ENCODE assay signal across 24 cellular contexts in genomic region chr6:1144842-1145755, GRCh38.
A peak's percentile ranks its signal among the peaks of the same experiment; 100 is the strongest.
DNase-seq lines count a peak whose midpoint lies in the region; ATAC-seq, FAIRE-seq and TF ChIP-seq lines count a peak whose summit lies in the region.
"Had no signal": no experiment of that assay in that cellular context is flagged by ENCODE, and none has a peak within 500 bp of the region (broad histone marks: within the 10 kb centered on the region; RNA-seq: fewer than 3 reads in every experiment).

No MANE protein-coding gene starts in this region.

- H3K4me3 Mint-ChIP-seq in astrocyte (ENCODE audit: unreplicated experiment), result no peak overlapping the region
- H3K4me3 Mint-ChIP-seq: activated naive CD4-positive, alpha-beta T cell treated with anti-CD3 and anti-CD28 coated beads for 36 hours; CD8-positive, alpha-beta T cell; dendritic cell treated with granulocyte-macrophage colony-stimulating factor and Interleukin-4, amounts not matched to agents 40 ng/mL and 50 ng/mL, for 4 days; memory B cell; nephron; type B pancreatic cell had no signal

- H3K4me1 Mint-ChIP-seq in astrocyte (ENCODE audit: low read depth, unreplicated experiment), result no peaks in the 10 kb centered on the region
- H3K4me1 Mint-ChIP-seq: memory B cell had no signal

- H3K4me1 ChIP-seq in HepG2 (ENCODE audit: insufficient read depth, low read length) (peaks cover 9% of the 10 kb centered on the region), right lobe of liver (no peaks in the 10 kb centered on the region), astrocyte (ENCODE audit: insufficient read depth, low read length) (peaks cover 17% of the 10 kb centered on the region), A673 (ENCODE audit: insufficient read depth, low read length, poor library complexity, severe bottlenecking) (no peaks in the 10 kb centered on the region)
- H3K4me1 ChIP-seq: body of pancreas, psoas muscle had no signal

- CTCF ChIA-PET in HepG2 (lab: Yijun Ruan, JAX; ENCODE audit: low intra/inter-chr PET ratio, low total read pairs), result no interaction called here
- CTCF ChIA-PET in A673 (lab: Charles Lee), result no interaction called here

- H3K36me3 ChIP-seq in HepG2 (replicated peaks in 1 of 2; ENCODE audit: control insufficient read depth in 1 of 2, insufficient read depth in 2 of 2, low read length in 2 of 2) (no peaks in the 10 kb centered on the region), right lobe of liver (no peaks in the 10 kb centered on the region), astrocyte (ENCODE audit: insufficient read depth, low read length) (no peaks in the 10 kb centered on the region), A673 (ENCODE audit: insufficient read depth, low read length, poor library complexity, severe bottlenecking) (no peaks in the 10 kb centered on the region)

- H3K27ac ChIP-seq in HepG2 (ENCODE audit: extremely low read length, insufficient read depth, low read length) (no peak overlapping the region), right lobe of liver (no peak overlapping the region), astrocyte (ENCODE audit: low read depth, low read length) (peak overlapping the region; percentile 75), A673 (ENCODE audit: low read depth, low read length, poor library complexity, severe bottlenecking) (no peak overlapping the region)
- H3K27ac ChIP-seq: body of pancreas, hepatocyte, psoas muscle had no signal

- TF ChIP-seq POLR2A in HepG2 (IDR thresholded peaks at IDR 0.05; ENCODE audit: insufficient read depth in 1 of 2, low read depth in 2 of 2, low read length in 2 of 2) (no peak), right lobe of liver (IDR thresholded peaks at IDR 0.05) (no peak)

- no peak for ATAC-seq in HepG2
- no peak for ATAC-seq in right lobe of liver
- ATAC-seq in GM21515 (IDR thresholded peaks at IDR 0.05; ENCODE audit: unreplicated experiment), result no peak
- ATAC-seq: body of pancreas; CD8-positive, alpha-beta T cell; psoas muscle had no signal

- H3K79me2 ChIP-seq in HepG2 (ENCODE audit: insufficient read depth, low read length) (no peaks in the 10 kb centered on the region), astrocyte (ENCODE audit: insufficient read depth, low read length) (no peaks in the 10 kb centered on the region)
- H3K79me2 ChIP-seq: hepatocyte had no signal

- no peak overlapping the region for H3K4me2 ChIP-seq in HepG2 (ENCODE audit: low read depth, low read length)
- peak overlapping the region; percentile 36 for H3K4me2 ChIP-seq in astrocyte (ENCODE audit: low read length)
- H3K4me2 ChIP-seq: hepatocyte had no signal

- 69% methylated on average over 9 of the region's 9 CpGs for WGBS in HepG2 (ENCODE audit: low lambda C conversion rate)
- 51% methylated on average over 9 of the region's 9 CpGs for WGBS in right lobe of liver (ENCODE audit: insufficient coverage, low coverage, low lambda C conversion rate, missing lambda C conversion rate)

- no peak overlapping the region for H3K27ac Mint-ChIP-seq in astrocyte (ENCODE audit: unreplicated experiment)
- H3K27ac Mint-ChIP-seq: activated naive CD4-positive, alpha-beta T cell treated with anti-CD3 and anti-CD28 coated beads for 36 hours; CD8-positive, alpha-beta T cell; dendritic cell treated with granulocyte-macrophage colony-stimulating factor and Interleukin-4, amounts not matched to agents 40 ng/mL and 50 ng/mL, for 4 days; memory B cell; nephron; type B pancreatic cell had no signal

- BruUV-seq in HepG2 (replicated peaks; lab: Mats Ljungman, UMichigan), result no TSS peak
- BruUV-seq in A673 (replicated peaks; lab: Mats Ljungman, UMichigan), result no TSS peak

- H3K4me3 ChIP-seq in HepG2 (replicated peaks in 1 of 3; ENCODE audit: insufficient read depth in 1 of 3, low read depth in 2 of 3, low read length in 3 of 3), result no peak overlapping the region
- H3K4me3 ChIP-seq in right lobe of liver, result no peak overlapping the region
- H3K4me3 ChIP-seq in astrocyte (ENCODE audit: insufficient read depth, low read depth, low read length), result peak overlapping the region; percentile 2
- no peak overlapping the region for H3K4me3 ChIP-seq in foreskin fibroblast (ENCODE audit: low read depth in 1 of 2, low read length in 2 of 2)
- no peak overlapping the region for H3K4me3 ChIP-seq in A673 (ENCODE audit: low read depth, low read length, poor library complexity, severe bottlenecking)
- H3K4me3 ChIP-seq: body of pancreas, hepatocyte, psoas muscle had no signal

- H3K9ac ChIP-seq in HepG2 (ENCODE audit: insufficient read depth, low read depth, low read length) (no peak overlapping the region), astrocyte (ENCODE audit: low read length) (peak overlapping the region; percentile 46)

- POLR2A ChIA-PET in HepG2 (lab: Yijun Ruan, JAX), result no interaction called here
- POLR2A ChIA-PET in A673 (lab: Charles Lee; ENCODE audit: low non-redundant PET), result interaction anchor here (0.6 to 0.7 kb wide), 2 partner anchors 280 to 318 kb away, joined by 3 to 4 read pairs; no protein-coding TSS in a partner anchor

- no peak for TF ChIP-seq EP300 in HepG2 (IDR thresholded peaks at IDR 0.05; ENCODE audit: low read depth in 2 of 2, low read length in 2 of 2)
- TF ChIP-seq EP300 in HepG2 (CRISPR knock-in tag; IDR thresholded peaks at IDR 0.05; ENCODE audit: borderline replicate concordance), result no peak

- H4K20me1 ChIP-seq in HepG2 (ENCODE audit: insufficient read depth, low read length) (no peaks in the 10 kb centered on the region), astrocyte (ENCODE audit: insufficient read depth, low read length) (no peaks in the 10 kb centered on the region)

- H3K27me3 ChIP-seq in HepG2 (ENCODE audit: control insufficient read depth in 1 of 2, insufficient read depth in 2 of 2, low read length in 2 of 2) (no peaks in the 10 kb centered on the region), right lobe of liver (no peaks in the 10 kb centered on the region), astrocyte (ENCODE audit: insufficient read depth, low read length) (peaks cover 3% of the 10 kb centered on the region), A673 (replicated peaks; ENCODE audit: insufficient read depth, low read depth, low read length, poor library complexity) (peaks cover 14% of the 10 kb centered on the region)
- H3K27me3 ChIP-seq: body of pancreas, hepatocyte had no signal

- no peak for TF ChIP-seq RAD21 in HepG2 (CRISPR knock-in tag; IDR thresholded peaks at IDR 0.05)

- H3K9me3 Mint-ChIP-seq in astrocyte (ENCODE audit: unreplicated experiment), result peaks cover 1% of the 10 kb centered on the region
- H3K9me3 Mint-ChIP-seq: activated naive CD4-positive, alpha-beta T cell treated with anti-CD3 and anti-CD28 coated beads for 36 hours; CD8-positive, alpha-beta T cell; dendritic cell treated with granulocyte-macrophage colony-stimulating factor and Interleukin-4, amounts not matched to agents 40 ng/mL and 50 ng/mL, for 4 days; nephron; type B pancreatic cell had no signal

- H3K27me3 Mint-ChIP-seq in astrocyte (ENCODE audit: low read depth, unreplicated experiment), result peaks cover 27% of the 10 kb centered on the region

- intact Hi-C loops in HepG2 (cut with micrococcal nuclease; ENCODE audit: unreplicated experiment), result no loop called here
- intact Hi-C loops in right lobe of liver (cut with DNase I), result no loop called here
- intact Hi-C loops in A673 (cut with micrococcal nuclease; ENCODE audit: unreplicated experiment), result no loop called here

- H3K36me3 Mint-ChIP-seq in astrocyte (ENCODE audit: low read depth, unreplicated experiment), result no peaks in the 10 kb centered on the region
- H3K36me3 Mint-ChIP-seq: CD8-positive, alpha-beta T cell; type B pancreatic cell had no signal

- in situ Hi-C loops in HepG2 (cut with HindIII; ENCODE audit: extremely low pct_ligation_motif_present, low pct_unique_long_range_greater_than_20kb), result no loop called here

- TF ChIP-seq CTCF in HepG2 (CRISPR knock-in tag; IDR thresholded peaks at IDR 0.05), result no peak
- TF ChIP-seq CTCF in right lobe of liver (IDR thresholded peaks at IDR 0.05), result no peak
- TF ChIP-seq CTCF in astrocyte (IDR thresholded peaks at IDR 0.05; ENCODE audit: insufficient read depth, low read depth, low read length), result no peak
- no peak for TF ChIP-seq CTCF in foreskin fibroblast (IDR thresholded peaks at IDR 0.05; ENCODE audit: low read depth, low read length)
- TF ChIP-seq CTCF in A673 (conservative IDR thresholded peaks at IDR 0.05; ENCODE audit: low read depth, low read length), result no peak

- H3K9me3 ChIP-seq in HepG2 (ENCODE audit: low read length), result no peaks in the 10 kb centered on the region
- H3K9me3 ChIP-seq in right lobe of liver, result no peaks in the 10 kb centered on the region
- no peaks in the 10 kb centered on the region for H3K9me3 ChIP-seq in astrocyte (ENCODE audit: insufficient read depth, low read depth, low read length)
- H3K9me3 ChIP-seq in A673 (ENCODE audit: low read depth, low read length, poor library complexity, severe bottlenecking), result no peaks in the 10 kb centered on the region
- H3K9me3 ChIP-seq: body of pancreas, psoas muscle had no signal

- H2AFZ ChIP-seq in HepG2 (ENCODE audit: low read length) (no peak overlapping the region), astrocyte (ENCODE audit: low read depth, low read length) (no peak overlapping the region)
- H2AFZ ChIP-seq: hepatocyte had no signal

- DNase-seq in HepG2 (ENCODE audit: low spot score), result no peak
- DNase-seq in right lobe of liver, result no peak
- DNase-seq in astrocyte (ENCODE audit: low read depth), result peak; percentile 32
- peak; percentile 82 to 88 for DNase-seq in foreskin fibroblast
- DNase-seq in NCI-H1417 (lab: John Stamatoyannopoulos, UW), result no peak
- DNase-seq in A673 (ENCODE audit: low spot score), result no peak
- no peak for DNase-seq in NCI-H187 treated with DMSO at 0.1 percent for 48 hours (lab: John Stamatoyannopoulos, UW)
- DNase-seq: 8988T; activated naive CD4-positive, alpha-beta T cell treated with anti-CD3 and anti-CD28 coated beads for 36 hours; body of pancreas; CD8-positive, alpha-beta T cell; NCI-H1436; NCI-H2227 treated with DMSO at 0.1 percent for 48 hours; psoas muscle; stimulated activated naive CD4-positive, alpha-beta T cell treated with Interleukin-2 at 50 U/mL for 16 hours had no signal

- FAIRE-seq in HepG2 (lab: Jason Lieb, UNC), result peak; percentile 36
- FAIRE-seq in astrocyte (lab: Jason Lieb, UNC), result no peak
- FAIRE-seq: GM12891, keratinocyte, RCC 7860 had no signal

TF ChIP-seq in HepG2, 621 proteins besides CTCF, POLR2A, EP300 and RAD21 (continues in another document):
- TF ChIP-seq ZNF446 (CRISPR knock-in tag; IDR thresholded peaks at IDR 0.05) (no peak), CENPX (CRISPR knock-in tag; IDR thresholded peaks at IDR 0.05) (no peak), IRF9 (CRISPR knock-in tag; IDR thresholded peaks at IDR 0.05; ENCODE audit: borderline replicate concordance) (no peak), ZNF672 (CRISPR knock-in tag; IDR thresholded peaks at IDR 0.05) (no peak), TEAD3 (CRISPR knock-in tag; optimal IDR thresholded peaks at IDR 0.05; ENCODE audit: borderline replicate concordance) (no peak)

Comparison
In these comparisons a context has a peak if more than half of its experiments do, and no peak if none do; other contexts are left out.
1. DNase-seq: peak in astrocyte (single experiment) and foreskin fibroblast (2 of 2); none in HepG2 (single experiment), right lobe of liver (0 of 3), NCI-H1417 (0 of 3), A673 (single experiment) and NCI-H187 treated with DMSO at 0.1 percent for 48 hours (single experiment).